Comparison of ENCODE assay signal across 18 cellular contexts in genomic region chr20:60252866-60253265, GRCh38.
DNase-seq lines count a peak whose midpoint lies in the region; ATAC-seq, FAIRE-seq and TF ChIP-seq lines count a peak whose summit lies in the region.
"Had no signal": no experiment of that assay in that cellular context is flagged by ENCODE, and none has a peak within 500 bp of the region (broad histone marks: within the 10 kb centered on the region; RNA-seq: fewer than 3 reads in every experiment).

No MANE protein-coding gene starts in this region.

- ATAC-seq in DND-41 (ENCODE audit: insufficient read depth, low read depth) (no peak), WTC11 (no peak)
- ATAC-seq: HCT116 had no signal

- H3K4me3 Mint-ChIP-seq in WTC11: no peak overlapping the region
- H3K4me3 Mint-ChIP-seq: CD4-positive, alpha-beta memory T cell; H9 had no signal

- H3K9ac ChIP-seq in DND-41 (ENCODE audit: low read depth, low read length) (no peak overlapping the region; the same call in 1 of the 2 replicates), parathyroid adenoma (no peak overlapping the region)
- H3K9ac ChIP-seq: GM23248 had no signal

- peaks cover 2% of the 10 kb centered on the region for H3K36me3 Mint-ChIP-seq in WTC11
- H3K36me3 Mint-ChIP-seq: CD4-positive, alpha-beta memory T cell had no signal

- H3K4me3 ChIP-seq in DND-41 (ENCODE audit: low read depth in 1 of 2, low read length in 2 of 2) (no peak overlapping the region), parathyroid adenoma (ENCODE audit: low read depth, low read length) (no peak overlapping the region)
- H3K4me3 ChIP-seq: GM23248 had no signal

- DNase-seq in DND-41 (no peak), HTR-8/SVneo (ENCODE audit: insufficient read length, low spot score) (no peak), WTC11 (ENCODE audit: low spot score) (no peak), NCI-H2171 (lab: John Stamatoyannopoulos, UW) (no peak)
- no peak for DNase-seq in stimulated activated naive CD4-positive, alpha-beta T cell (lab: John Stamatoyannopoulos, UW)
- DNase-seq: C1 segment of cervical spinal cord; Calu3; CD4-positive, alpha-beta memory T cell; COR-L47; DMS53; DMS79 treated with DMSO at 0.1 percent for 48 hours; GM23248; H9 had no signal

- no peak overlapping the region for H3K27ac Mint-ChIP-seq in WTC11
- H3K27ac Mint-ChIP-seq: CD4-positive, alpha-beta memory T cell; H9 had no signal

- no peak for TF ChIP-seq CTCF in DND-41 (IDR thresholded peaks at IDR 0.05; ENCODE audit: borderline replicate concordance, extremely low read depth, low read length, poor library complexity, severe bottlenecking)
- no peak for TF ChIP-seq CTCF in parathyroid adenoma (IDR thresholded peaks at IDR 0.05)
- TF ChIP-seq CTCF in WTC11 (IDR thresholded peaks at IDR 0.05): no peak

- peaks cover 60% of the 10 kb centered on the region for H3K79me2 ChIP-seq in DND-41 (ENCODE audit: insufficient read depth, low read length)
- H3K79me2 ChIP-seq in parathyroid adenoma: peaks cover 8% of the 10 kb centered on the region

- peak; percentile 83 for FAIRE-seq in HTR-8/SVneo (lab: Jason Lieb, UNC)
- FAIRE-seq: G401.6, GM12892, H1 had no signal

- peaks cover 11% of the 10 kb centered on the region for H3K4me1 Mint-ChIP-seq in WTC11
- H3K4me1 Mint-ChIP-seq: CD4-positive, alpha-beta memory T cell had no signal

- H3K27me3 Mint-ChIP-seq in WTC11 (ENCODE audit: low read depth): peaks cover 61% of the 10 kb centered on the region

- H2AFZ ChIP-seq in DND-41 (ENCODE audit: low read depth, low read length) (no peak overlapping the region), parathyroid adenoma (peak overlapping the region; percentile 61)
- H2AFZ ChIP-seq: GM23248 had no signal

- H4K20me1 ChIP-seq in DND-41 (ENCODE audit: insufficient read depth, low read length): no peaks in the 10 kb centered on the region

- H3K36me3 ChIP-seq in DND-41 (ENCODE audit: insufficient read depth, low read length) (peaks cover 58% of the 10 kb centered on the region), parathyroid adenoma (ENCODE audit: control insufficient read depth, insufficient read depth, low read length) (no peaks in the 10 kb centered on the region)

- CTCF ChIA-PET in WTC11 (lab: Charles Lee): interaction anchor here (1.2 to 1.4 kb wide), 2 partner anchors 10 to 28 kb away, joined by 3 to 9 read pairs; no protein-coding TSS in a partner anchor

- H3K9me3 ChIP-seq in DND-41 (ENCODE audit: insufficient read depth, low read length, severe bottlenecking) (no peaks in the 10 kb centered on the region), parathyroid adenoma (ENCODE audit: control insufficient read depth, low read length) (no peaks in the 10 kb centered on the region)

- no peak overlapping the region for H3K4me2 ChIP-seq in DND-41 (ENCODE audit: insufficient read depth, low read length)
- H3K4me2 ChIP-seq in parathyroid adenoma (ENCODE audit: low read length): no peak overlapping the region

- POLR2A ChIA-PET in WTC11 (lab: Charles Lee): no interaction called here

- H3K27ac ChIP-seq in DND-41 (ENCODE audit: low read length): peak overlapping the region; percentile 71
- H3K27ac ChIP-seq in parathyroid adenoma: no peak overlapping the region
- H3K27ac ChIP-seq: GM23248 had no signal

- H3K4me1 ChIP-seq in DND-41 (ENCODE audit: insufficient read depth, low read length) (peaks cover 78% of the 10 kb centered on the region), parathyroid adenoma (peaks cover 34% of the 10 kb centered on the region)

- H3K27me3 ChIP-seq in DND-41 (ENCODE audit: insufficient read depth, low read length, poor library complexity) (no peaks in the 10 kb centered on the region), parathyroid adenoma (ENCODE audit: control insufficient read depth, insufficient read depth, low read length) (no peaks in the 10 kb centered on the region)

- H3K9me3 Mint-ChIP-seq in WTC11: peaks cover 16% of the 10 kb centered on the region
- H3K9me3 Mint-ChIP-seq: CD4-positive, alpha-beta memory T cell had no signal

TF ChIP-seq in WTC11, 78 proteins besides CTCF, POLR2A, EP300 and RAD21:
- TF ChIP-seq MXD4 (CRISPR knock-in tag; IDR thresholded peaks at IDR 0.05; ENCODE audit: borderline replicate concordance) (no peak), ZNF121 (CRISPR knock-in tag; IDR thresholded peaks at IDR 0.05) (no peak), MAX (CRISPR knock-in tag; IDR thresholded peaks at IDR 0.05) (no peak)
- TF ChIP-seq, protein P1, sequence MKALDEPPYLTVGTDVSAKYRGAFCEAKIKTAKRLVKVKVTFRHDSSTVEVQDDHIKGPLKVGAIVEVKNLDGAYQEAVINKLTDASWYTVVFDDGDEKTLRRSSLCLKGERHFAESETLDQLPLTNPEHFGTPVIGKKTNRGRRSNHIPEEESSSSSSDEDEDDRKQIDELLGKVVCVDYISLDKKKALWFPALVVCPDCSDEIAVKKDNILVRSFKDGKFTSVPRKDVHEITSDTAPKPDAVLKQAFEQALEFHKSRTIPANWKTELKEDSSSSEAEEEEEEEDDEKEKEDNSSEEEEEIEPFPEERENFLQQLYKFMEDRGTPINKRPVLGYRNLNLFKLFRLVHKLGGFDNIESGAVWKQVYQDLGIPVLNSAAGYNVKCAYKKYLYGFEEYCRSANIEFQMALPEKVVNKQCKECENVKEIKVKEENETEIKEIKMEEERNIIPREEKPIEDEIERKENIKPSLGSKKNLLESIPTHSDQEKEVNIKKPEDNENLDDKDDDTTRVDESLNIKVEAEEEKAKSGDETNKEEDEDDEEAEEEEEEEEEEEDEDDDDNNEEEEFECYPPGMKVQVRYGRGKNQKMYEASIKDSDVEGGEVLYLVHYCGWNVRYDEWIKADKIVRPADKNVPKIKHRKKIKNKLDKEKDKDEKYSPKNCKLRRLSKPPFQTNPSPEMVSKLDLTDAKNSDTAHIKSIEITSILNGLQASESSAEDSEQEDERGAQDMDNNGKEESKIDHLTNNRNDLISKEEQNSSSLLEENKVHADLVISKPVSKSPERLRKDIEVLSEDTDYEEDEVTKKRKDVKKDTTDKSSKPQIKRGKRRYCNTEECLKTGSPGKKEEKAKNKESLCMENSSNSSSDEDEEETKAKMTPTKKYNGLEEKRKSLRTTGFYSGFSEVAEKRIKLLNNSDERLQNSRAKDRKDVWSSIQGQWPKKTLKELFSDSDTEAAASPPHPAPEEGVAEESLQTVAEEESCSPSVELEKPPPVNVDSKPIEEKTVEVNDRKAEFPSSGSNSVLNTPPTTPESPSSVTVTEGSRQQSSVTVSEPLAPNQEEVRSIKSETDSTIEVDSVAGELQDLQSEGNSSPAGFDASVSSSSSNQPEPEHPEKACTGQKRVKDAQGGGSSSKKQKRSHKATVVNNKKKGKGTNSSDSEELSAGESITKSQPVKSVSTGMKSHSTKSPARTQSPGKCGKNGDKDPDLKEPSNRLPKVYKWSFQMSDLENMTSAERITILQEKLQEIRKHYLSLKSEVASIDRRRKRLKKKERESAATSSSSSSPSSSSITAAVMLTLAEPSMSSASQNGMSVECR (CRISPR knock-in tag; IDR thresholded peaks at IDR 0.05; ENCODE audit: borderline replicate concordance): no peak
